In genomic region chr19:43519436-43520088, GRCh38 we compare ENCODE assay signal across 8 cellular contexts. TPM values are rescaled to one million over a fixed set of nuclear protein-coding genes. Genes with fewer than 3 reads are reported as not detected.
DNase-seq lines count a peak whose midpoint lies in the region; ATAC-seq and TF ChIP-seq lines count a peak whose summit lies in the region.

No MANE protein-coding gene starts in this region.

- intact Hi-C loops in activated CD4-positive, alpha-beta T cell treated with anti-CD3 and anti-CD28 coated beads, Interleukin-2, amount 10 ng/mL, durations not matched to agents 24 days and 14 days (cut with micrococcal nuclease) = loop anchor here (1.0 kb wide), 3 partner anchors 15 to 86 kb away; partner anchors contain the start of gene PHLDB3
- intact Hi-C loops in right lobe of liver (cut with DNase I) = loop anchor here (5.0 kb wide), 2 partner anchors 67 to 72 kb away; no protein-coding TSS in a partner anchor

- no peak overlapping the region for H3K4me3 Mint-ChIP-seq in activated CD4-positive, alpha-beta T cell treated with anti-CD3 and anti-CD28 coated beads, Interleukin-2, amount 10 ng/mL, durations not matched to agents 24 days and 14 days

- H3K4me1 ChIP-seq in HEK293 (ENCODE audit: control insufficient read depth, insufficient read depth, low read length) (peaks cover 3% of the 10 kb centered on the region; the same call in 1 of the 2 replicates), right lobe of liver (peaks cover 0 to 2% (median under 1%) of the 10 kb centered on the region in 4 donors)

- peak; percentile 89 to 96 (median 94) for ATAC-seq in right lobe of liver
- ATAC-seq in GM18520 (IDR thresholded peaks at IDR 0.05; ENCODE audit: unreplicated experiment) = no peak

- H3K36me3 ChIP-seq in HEK293 (ENCODE audit: control insufficient read depth in 2 of 2, insufficient read depth in 1 of 2, low read length in 2 of 2) = peaks cover 0 to 25% of the 10 kb centered on the region in 2 experiments; a peak in 1 of 3 replicates
- no peaks in the 10 kb centered on the region for H3K36me3 ChIP-seq in right lobe of liver

- H3K9me3 Mint-ChIP-seq in activated CD4-positive, alpha-beta T cell treated with anti-CD3 and anti-CD28 coated beads, Interleukin-2, amount 10 ng/mL, durations not matched to agents 24 days and 14 days = no peaks in the 10 kb centered on the region

- DNase-seq in Ammon's horn (ENCODE audit: low spot score) (peak; percentile 92), NCI-H526 (lab: John Stamatoyannopoulos, UW) (peak; percentile 70 to 90), coronary artery (ENCODE audit: low spot score) (no peak), right lobe of liver (peak; percentile 74 to 77 (median 77))
- DNase-seq in activated CD4-positive, alpha-beta T cell treated with anti-CD3 and anti-CD28 coated beads, Interleukin-2, amount 10 ng/mL, durations not matched to agents 24 days and 14 days = peak; percentile 93
- DNase-seq in stimulated activated CD4-positive, alpha-beta T cell treated with anti-CD3 and anti-CD28 coated beads, TNF-alpha, amount 100 ng/mL, for 24 hours (ENCODE audit: low read depth in 3 of 3) = peak; percentile 70 to 78 (median 76)

- no peaks in the 10 kb centered on the region for H3K27me3 ChIP-seq in right lobe of liver

- peak overlapping the region; percentile 57 for H3K27ac Mint-ChIP-seq in activated CD4-positive, alpha-beta T cell treated with anti-CD3 and anti-CD28 coated beads, Interleukin-2, amount 10 ng/mL, durations not matched to agents 24 days and 14 days

- POLR2A ChIA-PET in HEK293 (lab: Yijun Ruan, JAX) = interaction anchor here (0.7 to 2.6 kb wide), 8 partner anchors 8 to 217 kb away, joined by 3 to 18 read pairs (median 4); partner anchors contain the start of gene ZNF575

- no peaks in the 10 kb centered on the region for H3K9me3 ChIP-seq in HEK293 (ENCODE audit: control insufficient read depth, insufficient read depth, low read depth, low read length)
- H3K9me3 ChIP-seq in right lobe of liver = no peaks in the 10 kb centered on the region

- TF ChIP-seq POLR2A in right lobe of liver (IDR thresholded peaks at IDR 0.05) = no peak

- H3K27ac ChIP-seq in HEK293 (ENCODE audit: extremely low read depth, low read depth, low read length) = no peak overlapping the region
- H3K27ac ChIP-seq in coronary artery = no peak overlapping the region
- H3K27ac ChIP-seq in right lobe of liver = no peak overlapping the region

- CTCF ChIA-PET in HEK293 (lab: Yijun Ruan, JAX) = interaction anchor here (0.6 to 14.5 kb wide), 53 partner anchors 9 to 679 kb away, joined by 3 to 749 read pairs (median 4); partner anchors contain the start of genes ETHE1, IRGQ, LYPD3 and PHLDB3

- H3K27me3 Mint-ChIP-seq in activated CD4-positive, alpha-beta T cell treated with anti-CD3 and anti-CD28 coated beads, Interleukin-2, amount 10 ng/mL, durations not matched to agents 24 days and 14 days = no peaks in the 10 kb centered on the region

- H3K4me1 Mint-ChIP-seq in activated CD4-positive, alpha-beta T cell treated with anti-CD3 and anti-CD28 coated beads, Interleukin-2, amount 10 ng/mL, durations not matched to agents 24 days and 14 days = peaks cover 16% of the 10 kb centered on the region

- H3K36me3 Mint-ChIP-seq in activated CD4-positive, alpha-beta T cell treated with anti-CD3 and anti-CD28 coated beads, Interleukin-2, amount 10 ng/mL, durations not matched to agents 24 days and 14 days (ENCODE audit: low read depth) = peaks cover 18% of the 10 kb centered on the region

- WGBS in right lobe of liver (ENCODE audit: insufficient coverage, low coverage, low lambda C conversion rate, missing lambda C conversion rate) = 48% methylated on average over 10 of the region's 10 CpGs

- H3K4me3 ChIP-seq in HEK293 (ENCODE audit: low read depth, low read length) = no peak overlapping the region
- H3K4me3 ChIP-seq in coronary artery = no peak overlapping the region
- no peak overlapping the region for H3K4me3 ChIP-seq in right lobe of liver

- TF ChIP-seq CTCF in HEK293 (tag by site-specific recombination; IDR thresholded peaks at IDR 0.05) (peak; percentile 92), coronary artery (IDR thresholded peaks at IDR 0.05) (peak; percentile 79), right lobe of liver (IDR thresholded peaks at IDR 0.05) (peak; percentile 90 to 94 (median 91))

TF ChIP-seq in HEK293, 187 proteins besides CTCF, POLR2A, EP300 and RAD21 (continues in another document):
- TF ChIP-seq ZNF670 (tag by site-specific recombination; IDR thresholded peaks at IDR 0.05; ENCODE audit: low read depth) (no peak), SP7 (tag by site-specific recombination; IDR thresholded peaks at IDR 0.05) (peak; percentile 55; the same call in 1 of the 2 replicates), ZNF677 (tag by site-specific recombination; IDR thresholded peaks at IDR 0.05) (no peak), TRIM28 (IDR thresholded peaks at IDR 0.05; ENCODE audit: borderline replicate concordance, low read length) (no peak), ZNF133 (tag by site-specific recombination; IDR thresholded peaks at IDR 0.05) (no peak), ZEB2 (tag by site-specific recombination; IDR thresholded peaks at IDR 0.05) (peak; percentile 12; the same call in 1 of the 2 replicates), SP2 (tag by site-specific recombination; IDR thresholded peaks at IDR 0.05) (no peak), SCRT2 (tag by site-specific recombination; IDR thresholded peaks at IDR 0.05) (peak; percentile 97), PBX3 (CRISPR knock-in tag; IDR thresholded peaks at IDR 0.05) (no peak), HIC1 (tag by site-specific recombination; IDR thresholded peaks at IDR 0.05) (no peak), ZFP69B (tag by site-specific recombination; IDR thresholded peaks at IDR 0.05) (peak; percentile 31; the same call in 1 of the 2 replicates), ZNF529 (tag by site-specific recombination; IDR thresholded peaks at IDR 0.05; ENCODE audit: insufficient replicate concordance) (no peak), ZNF654 (tag by site-specific recombination; IDR thresholded peaks at IDR 0.05; ENCODE audit: low read depth) (peak; percentile 99), PRDM6 (tag by site-specific recombination; IDR thresholded peaks at IDR 0.05) (no peak), ZNF433 (tag by site-specific recombination; IDR thresholded peaks at IDR 0.05; ENCODE audit: low read depth) (no peak)

RNA-seq across cellular contexts. Expression of gene ETHE1, which starts 7.4 kb away (rescaled TPM):
- 59.3 and 59.7 TPM in 2 replicates for total RNA-seq in activated CD4-positive, alpha-beta T cell treated with anti-CD3 and anti-CD28 coated beads, Interleukin-2, amount 10 ng/mL, durations not matched to agents 24 days and 14 days
- total RNA-seq in right lobe of liver = 10 to 100 TPM; 26.4 to 60.8 (median 46.3) TPM

RNA-seq across cellular contexts. Expression of gene ZNF575, which starts 13.4 kb away (rescaled TPM):
- total RNA-seq in activated CD4-positive, alpha-beta T cell treated with anti-CD3 and anti-CD28 coated beads, Interleukin-2, amount 10 ng/mL, durations not matched to agents 24 days and 14 days = 1.8 and 2.4 TPM in 2 replicates
- total RNA-seq in right lobe of liver = under 1 TPM in 5 of 6 experiments, not detected in 1; 0.89 to 0.99 (median 0.95) TPM

RNA-seq across cellular contexts. Expression of gene PHLDB3, which starts 15.0 kb away (rescaled TPM):
- total RNA-seq in activated CD4-positive, alpha-beta T cell treated with anti-CD3 and anti-CD28 coated beads, Interleukin-2, amount 10 ng/mL, durations not matched to agents 24 days and 14 days = 26.3 and 26.7 TPM in 2 replicates
- total RNA-seq in right lobe of liver = 10 to 100 TPM in 5 of 6 experiments, 1 to 10 TPM in 1; 9.6 to 15.0 (median 11.1) TPM

RNA-seq across cellular contexts. Expression of gene LYPD3, which starts 54.2 kb away (rescaled TPM):
- total RNA-seq in activated CD4-positive, alpha-beta T cell treated with anti-CD3 and anti-CD28 coated beads, Interleukin-2, amount 10 ng/mL, durations not matched to agents 24 days and 14 days = 3.6 and 4.1 TPM in 2 replicates
- under 1 TPM in 4 of 6 experiments, not detected in 2; 0.20 to 0.28 (median 0.25) TPM for total RNA-seq in right lobe of liver

RNA-seq across cellular contexts. Expression of gene XRCC1, which starts 55.8 kb away (rescaled TPM):
- total RNA-seq in activated CD4-positive, alpha-beta T cell treated with anti-CD3 and anti-CD28 coated beads, Interleukin-2, amount 10 ng/mL, durations not matched to agents 24 days and 14 days = 27.5 and 29.6 TPM in 2 replicates
- total RNA-seq in right lobe of liver = 1 to 10 TPM; 5.5 to 8.4 (median 7.5) TPM
